7 cellular contexts compared by ENCODE assay signal in genomic region chr11:47233989-47234668, GRCh38. TPM values are rescaled to one million over a fixed set of nuclear protein-coding genes. Genes with fewer than 3 reads are reported as not detected.
DNase-seq lines count a peak whose midpoint lies in the region; FAIRE-seq and TF ChIP-seq lines count a peak whose summit lies in the region.
"Had no signal": no experiment of that assay in that cellular context is flagged by ENCODE, and none has a peak within 500 bp of the region (broad histone marks: within the 10 kb centered on the region; RNA-seq: fewer than 3 reads in every experiment).

No MANE protein-coding gene starts in this region.

- H3K27me3 Mint-ChIP-seq in glutamatergic neuron (ENCODE audit: unreplicated experiment), result peaks cover 5% of the 10 kb centered on the region

- BruUV-seq in A673 (replicated peaks; lab: Mats Ljungman, UMichigan), result no TSS peak

- H3K36me3 ChIP-seq in A673 (ENCODE audit: insufficient read depth, low read length, poor library complexity, severe bottlenecking) (peaks cover 31% of the 10 kb centered on the region), bronchial epithelial cell (ENCODE audit: control insufficient read depth, insufficient read depth, low read length) (peaks cover 12% of the 10 kb centered on the region), rectal smooth muscle tissue (ENCODE audit: control insufficient read depth, insufficient read depth, low read length) (peaks cover 4% of the 10 kb centered on the region)

- H3K4me3 ChIP-seq in A673 (ENCODE audit: low read depth, low read length, poor library complexity, severe bottlenecking), result no peak overlapping the region
- no peak overlapping the region for H3K4me3 ChIP-seq in bronchial epithelial cell (ENCODE audit: low read depth, low read length)
- H3K4me3 ChIP-seq in rectal smooth muscle tissue (ENCODE audit: low read length), result peak overlapping the region; percentile 32

- H3K27me3 ChIP-seq in A673 (replicated peaks; ENCODE audit: insufficient read depth, low read depth, low read length, poor library complexity) (no peaks in the 10 kb centered on the region), bronchial epithelial cell (ENCODE audit: control insufficient read depth, insufficient read depth, low read length) (no peaks in the 10 kb centered on the region), rectal smooth muscle tissue (ENCODE audit: control insufficient read depth, insufficient read depth, low read length) (no peaks in the 10 kb centered on the region)

- no peak overlapping the region for H3K4me3 Mint-ChIP-seq in glutamatergic neuron (ENCODE audit: unreplicated experiment)

- peaks cover 4% of the 10 kb centered on the region for H3K4me1 Mint-ChIP-seq in glutamatergic neuron (ENCODE audit: low read depth, unreplicated experiment)

- H3K27ac ChIP-seq in A673 (ENCODE audit: low read depth, low read length, poor library complexity, severe bottlenecking) (no peak overlapping the region), rectal smooth muscle tissue (ENCODE audit: low read depth, low read length) (peak overlapping the region; percentile 42)

- CTCF ChIA-PET in A673 (lab: Charles Lee), result interaction anchor here (0.6 to 1.9 kb wide), 5 partner anchors 26 to 406 kb away, joined by 3 to 8 read pairs (median 3); no protein-coding TSS in a partner anchor

- POLR2A ChIA-PET in A673 (lab: Charles Lee; ENCODE audit: low non-redundant PET), result no interaction called here

- DNase-seq in A673 (ENCODE audit: low spot score), result peak; percentile 75
- peak; percentile 72 for DNase-seq in bronchial epithelial cell (ENCODE audit: low read depth)
- no peak for DNase-seq in glutamatergic neuron
- no peak for DNase-seq in OCI-M2 (lab: John Stamatoyannopoulos, UW; ENCODE audit: unreplicated experiment)

- H3K9ac ChIP-seq in rectal smooth muscle tissue (ENCODE audit: low read length), result no peak overlapping the region

- intact Hi-C loops in A673 (cut with micrococcal nuclease; ENCODE audit: unreplicated experiment), result no loop called here

- H3K4me1 ChIP-seq in A673 (ENCODE audit: insufficient read depth, low read length, poor library complexity, severe bottlenecking) (peaks cover 14% of the 10 kb centered on the region), rectal smooth muscle tissue (ENCODE audit: control insufficient read depth, insufficient read depth, low read length) (no peaks in the 10 kb centered on the region)

- H3K36me3 Mint-ChIP-seq in glutamatergic neuron (ENCODE audit: unreplicated experiment), result no peaks in the 10 kb centered on the region

- H3K9me3 ChIP-seq in A673 (ENCODE audit: low read depth, low read length, poor library complexity, severe bottlenecking), result no peaks in the 10 kb centered on the region

- H3K9me3 Mint-ChIP-seq in glutamatergic neuron (ENCODE audit: unreplicated experiment), result peaks cover 5% of the 10 kb centered on the region

- TF ChIP-seq CTCF in A673 (conservative IDR thresholded peaks at IDR 0.05; ENCODE audit: low read depth, low read length), result peak; percentile 60
- peak; percentile 32; the same call in 1 of the 2 replicates for TF ChIP-seq CTCF in LNCAP (IDR thresholded peaks at IDR 0.05)
- TF ChIP-seq CTCF in bronchial epithelial cell (IDR thresholded peaks at IDR 0.05; ENCODE audit: insufficient read depth, low read length, severe bottlenecking), result peak; percentile 30
- no peak for TF ChIP-seq CTCF in glutamatergic neuron (IDR thresholded peaks at IDR 0.05; ENCODE audit: partially characterized antibody, unreplicated experiment)

- no peak for FAIRE-seq in bronchial epithelial cell (lab: Jason Lieb, UNC)
- FAIRE-seq: islet of Langerhans had no signal

- no peak overlapping the region for H3K27ac Mint-ChIP-seq in glutamatergic neuron (ENCODE audit: unreplicated experiment)

RNA-seq across cellular contexts. Expression of gene ACP2, which starts 14.5 kb away (rescaled TPM):
- total RNA-seq in A673 (2021), result 63.3 and 68.1 TPM in 2 replicates
- total RNA-seq in bronchial epithelial cell, result 8.4 and 13.1 TPM in 2 replicates
- 44.3 TPM for total RNA-seq in glutamatergic neuron (ENCODE audit: unreplicated experiment)

RNA-seq across cellular contexts. Expression of gene DDB2, which starts 19.4 kb away (rescaled TPM):
- total RNA-seq in A673 (2021) (71.4 and 96.9 TPM in 2 replicates), bronchial epithelial cell (31.5 and 39.0 TPM in 2 replicates), glutamatergic neuron (ENCODE audit: unreplicated experiment) (12.6 TPM)

RNA-seq across cellular contexts. Expression of gene NR1H3, which starts 23.7 kb away (rescaled TPM):
- total RNA-seq in A673 (2021), result 14.5 and 19.5 TPM in 2 replicates
- 9.5 and 10.1 TPM in 2 replicates for total RNA-seq in bronchial epithelial cell
- 10.5 TPM for total RNA-seq in glutamatergic neuron (ENCODE audit: unreplicated experiment)

RNA-seq across cellular contexts. Expression of gene MADD, which starts 35.8 kb away (rescaled TPM):
- total RNA-seq in A673 (2021) (132 and 133 TPM in 2 replicates), bronchial epithelial cell (8.4 and 9.0 TPM in 2 replicates), glutamatergic neuron (ENCODE audit: unreplicated experiment) (115 TPM)

RNA-seq across cellular contexts. Expression of gene PACSIN3, which starts 47.9 kb away (rescaled TPM):
- total RNA-seq in A673 (2021) (32.0 and 50.9 TPM in 2 replicates), bronchial epithelial cell (63.2 and 97.1 TPM in 2 replicates), glutamatergic neuron (ENCODE audit: unreplicated experiment) (2.2 TPM)

Comparison
In these comparisons a context has a peak if more than half of its experiments do, and no peak if none do; other contexts are left out.
1. DNase-seq: peak in A673 (single experiment) and bronchial epithelial cell (single experiment); none in glutamatergic neuron (single experiment) and OCI-M2 (single experiment).